10 cellular contexts compared by ENCODE assay signal in genomic region chr11:93444671-93445073, GRCh38.
DNase-seq lines count a peak whose midpoint lies in the region; ATAC-seq, FAIRE-seq and TF ChIP-seq lines count a peak whose summit lies in the region.
"Had no signal": no experiment of that assay in that cellular context is flagged by ENCODE, and none has a peak within 500 bp of the region (broad histone marks: within the 10 kb centered on the region; RNA-seq: fewer than 3 reads in every experiment).

No MANE protein-coding gene starts in this region.

- TF ChIP-seq CTCF in H1 (IDR thresholded peaks at IDR 0.05; ENCODE audit: control extremely low read depth in 1 of 3, insufficient read depth in 1 of 3, low read depth in 1 of 3, low read length in 3 of 3) = no peak
- TF ChIP-seq CTCF in smooth muscle cell (IDR thresholded peaks at IDR 0.05; ENCODE audit: borderline replicate concordance, insufficient read depth, poor library complexity, severe bottlenecking) = no peak

- H3K79me1 ChIP-seq in H1 (ENCODE audit: low read depth, low read length) = no peaks in the 10 kb centered on the region

- ATAC-seq in HG02970 (IDR thresholded peaks at IDR 0.05; ENCODE audit: low FRiP score, unreplicated experiment) (no peak), HG03025 (IDR thresholded peaks at IDR 0.05; ENCODE audit: low FRiP score, unreplicated experiment) (no peak), GM18909 (IDR thresholded peaks at IDR 0.05; ENCODE audit: poor library complexity, unreplicated experiment) (no peak)

- H3K4ac ChIP-seq in H1 (replicated peaks; ENCODE audit: insufficient read length, low read depth, low read length) = no peak overlapping the region

- H4K91ac ChIP-seq in H1 (replicated peaks; ENCODE audit: insufficient read length, low read length) = no peak overlapping the region

- 52% methylated on average over 8 of the region's 8 CpGs; no CpG with 5 or more reads in 1 of the 2 experiments for WGBS in H1 (ENCODE audit: extremely low coverage in 1 of 2, insufficient coverage in 1 of 2, insufficient read length in 1 of 2, insufficient replicate concordance in 2 of 2, low coverage in 1 of 2, low lambda C conversion rate in 2 of 2, missing lambda C conversion rate in 1 of 2), 2 experiments
- 32% methylated on average over 8 of the region's 8 CpGs for WGBS in smooth muscle cell (ENCODE audit: low lambda C conversion rate)

- no peaks in the 10 kb centered on the region for H3F3A ChIP-seq in smooth muscle cell (ENCODE audit: low read depth)

- H3K27me3 ChIP-seq in H1 (replicated peaks in 1 of 4; ENCODE audit: control insufficient read depth in 3 of 4, extremely low read depth in 1 of 4, insufficient read depth in 3 of 4, low read length in 3 of 4) = no peaks in the 10 kb centered on the region
- no peaks in the 10 kb centered on the region for H3K27me3 ChIP-seq in smooth muscle cell (ENCODE audit: low read depth)

- peak overlapping the region in 2 of 4 experiments; percentile 14 to 43; a peak in 2 of 7 replicates for H3K9ac ChIP-seq in H1 (replicated peaks in 1 of 4; ENCODE audit: extremely low read depth in 1 of 4, low read depth in 3 of 4, low read length in 3 of 4)
- H3K9ac ChIP-seq in smooth muscle cell (ENCODE audit: low read depth) = no peak overlapping the region

- CTCF ChIA-PET in H1 (lab: Charles Lee; ENCODE audit: partially characterized antibody) = interaction anchor here (0.6 to 1.6 kb wide), 5 partner anchors 9 to 105 kb away, joined by 3 to 4 read pairs (median 3); no protein-coding TSS in a partner anchor

- no peaks in the 10 kb centered on the region for H3K79me2 ChIP-seq in H1 (ENCODE audit: control insufficient read depth in 1 of 2, insufficient read depth in 2 of 2, low read length in 2 of 2)
- no peaks in the 10 kb centered on the region for H3K79me2 ChIP-seq in smooth muscle cell (ENCODE audit: low read depth)

- H2BK15ac ChIP-seq in H1 (ENCODE audit: low read length) = peak overlapping the region; percentile 73

- no peak overlapping the region for H3K56ac ChIP-seq in H1 (replicated peaks; ENCODE audit: insufficient read length, low read depth, low read length)

- H2BK120ac ChIP-seq in H1 (replicated peaks; ENCODE audit: low read depth, low read length) = peak overlapping the region; percentile 54

- peak overlapping the region; percentile 95 for H4K8ac ChIP-seq in H1 (ENCODE audit: extremely low read depth, insufficient read depth, low read length)

- no peaks in the 10 kb centered on the region for H4K20me1 ChIP-seq in H1 (replicated peaks in 1 of 2; ENCODE audit: control insufficient read depth in 1 of 2, insufficient read depth in 2 of 2, low read length in 2 of 2)
- H4K20me1 ChIP-seq in smooth muscle cell (ENCODE audit: low read depth) = no peaks in the 10 kb centered on the region

- TF ChIP-seq POLR2A in H1 (IDR thresholded peaks at IDR 0.05; ENCODE audit: control extremely low read depth in 1 of 2, low read depth in 2 of 2, low read length in 2 of 2) = peak in 1 of 2 experiments; percentile 34; a peak in 1 of 3 replicates

- peak overlapping the region in 1 of 4 experiments; percentile 14; a peak in 1 of 8 replicates for H3K4me3 ChIP-seq in H1 (ENCODE audit: extremely low read depth in 1 of 4, insufficient read depth in 2 of 4, low read depth in 3 of 4, low read length in 4 of 4)
- H3K4me3 ChIP-seq in smooth muscle cell = no peak overlapping the region

- H3K23ac ChIP-seq in H1 (ENCODE audit: insufficient read length) = no peak overlapping the region

- no peak overlapping the region for H2AK5ac ChIP-seq in H1 (ENCODE audit: low read depth, low read length)

- H3K27ac ChIP-seq in H1 (ENCODE audit: low read depth, low read length) = 0 out of 2 replicates have a peak overlapping the region, but pooled peaks have one; percentile 34
- H3K27ac ChIP-seq in smooth muscle cell (ENCODE audit: low read depth) = peak overlapping the region; percentile 64
- H3K27ac ChIP-seq: 22Rv1 had no signal

- H3K36me3 ChIP-seq in H1 (ENCODE audit: control insufficient read depth in 2 of 4, insufficient read depth in 4 of 4, low read length in 3 of 4) (no peaks in the 10 kb centered on the region), smooth muscle cell (ENCODE audit: low read depth) (no peaks in the 10 kb centered on the region)

- H3K4me1 ChIP-seq in H1 (replicated peaks in 1 of 4; ENCODE audit: control insufficient read depth in 3 of 4, insufficient read depth in 4 of 4, low read length in 3 of 4) = peaks cover 0 to 6% (median 2%) of the 10 kb centered on the region in 4 experiments; a peak in 5 of 7 replicates
- H3K4me1 ChIP-seq in smooth muscle cell (ENCODE audit: low read depth) = peaks cover 8% of the 10 kb centered on the region

- peak overlapping the region; percentile 62 for H2BK12ac ChIP-seq in H1 (ENCODE audit: low read depth, low read length)

- peak in 1 of 2 experiments; percentile 49; a peak in 1 of 3 replicates for TF ChIP-seq EP300 in H1 (IDR thresholded peaks at IDR 0.05; ENCODE audit: borderline replicate concordance in 1 of 2, low read depth in 2 of 2, low read length in 2 of 2)

- H3K4me2 ChIP-seq in H1 (ENCODE audit: insufficient read depth in 1 of 2, low read depth in 2 of 2, low read length in 2 of 2) (peak overlapping the region; percentile 52 to 59), smooth muscle cell (peak overlapping the region; percentile 39)

- no peaks in the 10 kb centered on the region for H3K23me2 ChIP-seq in H1 (ENCODE audit: low read depth, low read length)

- POLR2A ChIA-PET in H1 (lab: Charles Lee; ENCODE audit: partially characterized antibody) = interaction anchor here (1.0 to 1.6 kb wide), 5 partner anchors 9 to 96 kb away, joined by 3 to 6 read pairs (median 3); no protein-coding TSS in a partner anchor

- H3K18ac ChIP-seq in H1 (ENCODE audit: extremely low read depth, low read length) = peak overlapping the region; percentile 63

- H3K9me3 ChIP-seq in H1 (ENCODE audit: insufficient read depth in 2 of 2, low read depth in 1 of 2, low read length in 1 of 2) = no peaks in the 10 kb centered on the region
- H3K9me3 ChIP-seq in smooth muscle cell (replicated peaks; ENCODE audit: low read depth) = no peaks in the 10 kb centered on the region

- TF ChIP-seq RAD21 in H1 (IDR thresholded peaks at IDR 0.05 in 1 of 2, conservative IDR thresholded peaks at IDR 0.05 in 1 of 2; ENCODE audit: low read depth in 2 of 2, low read length in 2 of 2) = no peak; a peak in 1 of 4 replicates

- no peak for FAIRE-seq in H1 (lab: Jason Lieb, UNC)

- H2BK20ac ChIP-seq in H1 (ENCODE audit: low read length) = no peak overlapping the region

- peak overlapping the region; percentile 27; the same call in 1 of the 2 replicates for H2BK5ac ChIP-seq in H1 (ENCODE audit: low read depth, low read length)

- DNase-seq in DMS79 (lab: John Stamatoyannopoulos, UW) (peak; percentile 9), DMS79 treated with DMSO at 0.1 percent for 48 hours (lab: John Stamatoyannopoulos, UW) (no peak), RPMI7951 (ENCODE audit: low read depth) (peak; percentile 36), H1 (ENCODE audit: low read depth in 1 of 2, low spot score in 2 of 2) (peak; percentile 69 to 78), smooth muscle cell (lab: John Stamatoyannopoulos, UW; ENCODE audit: unreplicated experiment) (no peak)
- DNase-seq: GOT3 had no signal

- H2AFZ ChIP-seq in H1 (ENCODE audit: low read length) = peak overlapping the region; percentile 89
- H2AFZ ChIP-seq in smooth muscle cell (ENCODE audit: low read depth) = no peak overlapping the region

- H3K14ac ChIP-seq in H1 (ENCODE audit: insufficient read length) = peak overlapping the region; percentile 79

- H4K5ac ChIP-seq in H1 (ENCODE audit: insufficient read length, low read depth, low read length) = peak overlapping the region; percentile 75

TF ChIP-seq in H1, 55 proteins besides CTCF, POLR2A, EP300 and RAD21 (continues in another document):
- TF ChIP-seq HDAC2 (IDR thresholded peaks at IDR 0.05; ENCODE audit: borderline replicate concordance in 1 of 2, low read depth in 2 of 2, low read length in 2 of 2) (0 out of 4 replicates have a peak, but pooled peaks of 1 of the 2 experiments have one; percentile 40), CREB1 (IDR thresholded peaks at IDR 0.05) (peak; percentile 88), MAFK (IDR thresholded peaks at IDR 0.05; ENCODE audit: low read depth, low read length) (no peak), TBP (IDR thresholded peaks at IDR 0.05; ENCODE audit: low read depth, low read length) (no peak; the same call in 1 of the 2 replicates), GABPA (IDR thresholded peaks at IDR 0.05; ENCODE audit: borderline replicate concordance, insufficient read depth, low read length) (no peak), ZNF274 (IDR thresholded peaks at IDR 0.05; ENCODE audit: borderline replicate concordance, extremely low read depth, low read length) (no peak), SRF (IDR thresholded peaks at IDR 0.05; ENCODE audit: low read depth, low read length) (no peak), CEBPB (IDR thresholded peaks at IDR 0.05; ENCODE audit: low read depth, low read length) (no peak), SIRT6 (IDR thresholded peaks at IDR 0.05; ENCODE audit: low read length) (no peak), RXRA (IDR thresholded peaks at IDR 0.05; ENCODE audit: insufficient read depth, low read depth, low read length) (no peak), EZH2 (IDR thresholded peaks at IDR 0.05; ENCODE audit: low read depth, low read length, severe bottlenecking) (no peak), CTBP2 (IDR thresholded peaks at IDR 0.05; ENCODE audit: borderline replicate concordance, insufficient read depth, insufficient read length, low read length) (no peak), TEAD4 (IDR thresholded peaks at IDR 0.05; ENCODE audit: low read depth, low read length) (no peak), CBX5 (IDR thresholded peaks at IDR 0.05; ENCODE audit: low read depth, low read length) (no peak), BACH1 (IDR thresholded peaks at IDR 0.05; ENCODE audit: low read length) (peak; percentile 20; the same call in 1 of the 2 replicates), YY1 (IDR thresholded peaks at IDR 0.05; ENCODE audit: low read depth, low read length) (peak; percentile 77), BCL11A (IDR thresholded peaks at IDR 0.05; ENCODE audit: low read depth in 2 of 2, low read length in 2 of 2) (no peak), POU5F1 (IDR thresholded peaks at IDR 0.05; ENCODE audit: low read depth, low read length) (no peak), KDM5A (IDR thresholded peaks at IDR 0.05; ENCODE audit: low read length) (no peak), TAF7 (optimal IDR thresholded peaks at IDR 0.05; ENCODE audit: borderline replicate concordance, low read depth, low read length) (no peak), SIX5 (IDR thresholded peaks at IDR 0.05; ENCODE audit: low read depth, low read length) (no peak), SUZ12 (IDR thresholded peaks at IDR 0.05; ENCODE audit: low read length) (no peak)
- TF ChIP-seq, protein P1, sequence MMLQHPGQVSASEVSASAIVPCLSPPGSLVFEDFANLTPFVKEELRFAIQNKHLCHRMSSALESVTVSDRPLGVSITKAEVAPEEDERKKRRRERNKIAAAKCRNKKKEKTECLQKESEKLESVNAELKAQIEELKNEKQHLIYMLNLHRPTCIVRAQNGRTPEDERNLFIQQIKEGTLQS (IDR thresholded peaks at IDR 0.05; ENCODE audit: insufficient read depth, low read depth, low read length) = no peak

Comparison
In these comparisons a context has a peak if more than half of its experiments do, and no peak if none do; other contexts are left out.
1. DNase-seq: peak in DMS79 (single experiment), RPMI7951 (single experiment) and H1 (2 of 2); none in DMS79 treated with DMSO at 0.1 percent for 48 hours (single experiment) and smooth muscle cell (single experiment).